Comparison of ENCODE assay signal across 12 cellular contexts in genomic region chr21:36891692-36892091, GRCh38.
"Had no signal": no experiment of that assay in that cellular context is flagged by ENCODE, and none has a peak within 500 bp of the region (broad histone marks: within the 10 kb centered on the region; RNA-seq: fewer than 3 reads in every experiment).

No MANE protein-coding gene starts in this region.

- DNase-seq: activated CD4-positive, alpha-beta memory T cell treated with anti-CD3 and anti-CD28 coated beads, Interleukin-2, amount 10 ng/mL, durations not matched to agents 7 days and 5 days; activated CD4-positive, alpha-beta T cell treated with anti-CD3 and anti-CD28 coated beads for 1 hour; activated naive CD4-positive, alpha-beta T cell treated with anti-CD3 and anti-CD28 coated beads for 36 hours; effector memory CD4-positive, alpha-beta T cell; foreskin fibroblast; left cardiac atrium; natural killer cell; occipital lobe; stomach had no signal

- H3K36me3 ChIP-seq: thoracic aorta had no signal

- H3K4me3 ChIP-seq: lung, stomach, thoracic aorta had no signal

- H3K27ac ChIP-seq: epithelial cell of prostate, thoracic aorta had no signal

- H3K27me3 ChIP-seq: stomach had no signal

- ATAC-seq: natural killer cell had no signal

- H3K9me3 ChIP-seq: stomach, thoracic aorta had no signal
